Comparison of ENCODE assay signal across 8 cellular contexts in genomic region chr6:31834704-31835375, GRCh38. TPM values are rescaled to one million over a fixed set of nuclear protein-coding genes. Genes with fewer than 3 reads are reported as not detected.
A peak's percentile ranks its signal among the peaks of the same experiment; 100 is the strongest.
DNase-seq lines count a peak whose midpoint lies in the region; ATAC-seq and TF ChIP-seq lines count a peak whose summit lies in the region.

No MANE protein-coding gene starts in this region.

- peaks cover 11% of the 10 kb centered on the region for H3K79me1 ChIP-seq in mesendoderm (ENCODE audit: low read length)

- DNase-seq in DND-41 (peak; percentile 84), NCI-H69 (lab: John Stamatoyannopoulos, UW) (peak; percentile 91), mesendoderm (no peak)
- DNase-seq in activated CD8-positive, alpha-beta memory T cell treated with anti-CD3 and anti-CD28 coated beads for 1 hour (ENCODE audit: extremely low read depth in 1 of 2, low read depth in 1 of 2), result peak; percentile 60 to 69
- peak; percentile 68 to 83 (median 74) for DNase-seq in effector memory CD8-positive, alpha-beta T cell
- peak; percentile 73 for DNase-seq in stimulated activated CD8-positive, alpha-beta memory T cell treated with anti-CD3 and anti-CD28 coated beads, Interleukin-12 subunit alpha, Interleukin-12 subunit beta, amount 100 ng/mL, for 1 hour (ENCODE audit: low read depth)

- no peaks in the 10 kb centered on the region for H3K9me3 Mint-ChIP-seq in effector memory CD8-positive, alpha-beta T cell

- H2BK5ac ChIP-seq in mesendoderm (ENCODE audit: low read length), result peak overlapping the region; percentile 97

- peak overlapping the region; percentile 95 for H3K27ac ChIP-seq in DND-41 (ENCODE audit: low read length)
- H3K27ac ChIP-seq in mesendoderm (ENCODE audit: low read depth, low read length), result peak overlapping the region; percentile 91

- H3K56ac ChIP-seq in mesendoderm (ENCODE audit: low read length), result peak overlapping the region; percentile 100

- peak overlapping the region; percentile 99 to 100 for H3K27ac Mint-ChIP-seq in effector memory CD8-positive, alpha-beta T cell

- peaks cover 67% of the 10 kb centered on the region for H3K4me1 ChIP-seq in DND-41 (ENCODE audit: insufficient read depth, low read length)
- no peaks in the 10 kb centered on the region for H3K4me1 ChIP-seq in mesendoderm (ENCODE audit: control insufficient read depth, low read depth, low read length)

- H3K36me3 Mint-ChIP-seq in effector memory CD8-positive, alpha-beta T cell (ENCODE audit: insufficient read depth), result peaks cover 59% of the 10 kb centered on the region

- H3K9me3 ChIP-seq in DND-41 (ENCODE audit: insufficient read depth, low read length, severe bottlenecking), result no peaks in the 10 kb centered on the region

- peak overlapping the region; percentile 95 for H2AK5ac ChIP-seq in mesendoderm (ENCODE audit: low read length)

- peak overlapping the region; percentile 70 for H2AFZ ChIP-seq in DND-41 (ENCODE audit: low read depth, low read length)

- H3K4me1 Mint-ChIP-seq in effector memory CD8-positive, alpha-beta T cell (ENCODE audit: low read depth in 2 of 2), result peaks cover 31 to 42% of the 10 kb centered on the region in 2 donors

- peaks cover 85% of the 10 kb centered on the region for H3K79me2 ChIP-seq in DND-41 (ENCODE audit: insufficient read depth, low read length)
- peaks cover 55% of the 10 kb centered on the region for H3K79me2 ChIP-seq in mesendoderm (ENCODE audit: control insufficient read depth, insufficient read depth, low read length)

- peak overlapping the region; percentile 88 for H3K4me2 ChIP-seq in DND-41 (ENCODE audit: insufficient read depth, low read length)
- peak overlapping the region; percentile 80 for H3K4me2 ChIP-seq in mesendoderm (ENCODE audit: low read length)

- H3K27me3 ChIP-seq in DND-41 (ENCODE audit: insufficient read depth, low read length, poor library complexity) (no peaks in the 10 kb centered on the region), mesendoderm (ENCODE audit: insufficient read depth, low read length, poor library complexity) (no peaks in the 10 kb centered on the region)

- no peak overlapping the region for H2BK15ac ChIP-seq in mesendoderm (replicated peaks; ENCODE audit: low read depth)

- H3K36me3 ChIP-seq in DND-41 (ENCODE audit: insufficient read depth, low read length) (peaks cover 47% of the 10 kb centered on the region), mesendoderm (ENCODE audit: control insufficient read depth, insufficient read depth, low read length) (peaks cover 24% of the 10 kb centered on the region)

- peak overlapping the region; percentile 85 to 93 for H3K4me3 Mint-ChIP-seq in effector memory CD8-positive, alpha-beta T cell

- no peaks in the 10 kb centered on the region for H3K27me3 Mint-ChIP-seq in effector memory CD8-positive, alpha-beta T cell

- no peak for TF ChIP-seq CTCF in DND-41 (IDR thresholded peaks at IDR 0.05; ENCODE audit: borderline replicate concordance, extremely low read depth, low read length, poor library complexity, severe bottlenecking)

- no CpG with 5 or more reads among the region's 37 CpGs for WGBS in mesendoderm (ENCODE audit: extremely low coverage, insufficient coverage, low lambda C conversion rate)

- H3K4ac ChIP-seq in mesendoderm (ENCODE audit: low read depth, low read length), result peak overlapping the region; percentile 98

- H3K23ac ChIP-seq in mesendoderm (ENCODE audit: low read length), result peak overlapping the region; percentile 100

- ATAC-seq in DND-41 (ENCODE audit: insufficient read depth, low read depth), result peak; percentile 75
- peak; percentile 37 for ATAC-seq in HG02759 (IDR thresholded peaks at IDR 0.05; ENCODE audit: unreplicated experiment)
- peak; percentile 67 for ATAC-seq in effector memory CD8-positive, alpha-beta T cell (replicated peaks)
- no peak for ATAC-seq in HG03457 (IDR thresholded peaks at IDR 0.05; ENCODE audit: unreplicated experiment)

- H3K18ac ChIP-seq in mesendoderm (ENCODE audit: low read length), result peak overlapping the region; percentile 71

- H3K9ac ChIP-seq in DND-41 (ENCODE audit: low read depth, low read length), result peak overlapping the region; percentile 81
- H3K9ac ChIP-seq in mesendoderm (ENCODE audit: low read length), result peak overlapping the region; percentile 100

- H4K5ac ChIP-seq in mesendoderm (ENCODE audit: low read length), result peak overlapping the region; percentile 56

- H3K4me3 ChIP-seq in DND-41 (ENCODE audit: low read depth in 1 of 2, low read length in 2 of 2) (peak overlapping the region; percentile 86 to 92), mesendoderm (ENCODE audit: low read length) (peak overlapping the region; percentile 100)

- peak overlapping the region; percentile 30 for H2BK120ac ChIP-seq in mesendoderm (ENCODE audit: low read depth, low read length)

- peaks cover 40% of the 10 kb centered on the region for H4K20me1 ChIP-seq in DND-41 (ENCODE audit: insufficient read depth, low read length)

- H4K8ac ChIP-seq in mesendoderm (ENCODE audit: low read depth, low read length), result no peak overlapping the region

RNA-seq across cellular contexts. Expression of gene HSPA1B, which starts 7.3 kb away (rescaled TPM):
- polyA plus RNA-seq in mesendoderm (2013, experiment 1 of 2), result 23.9 TPM
- 22.5 TPM for polyA plus RNA-seq in mesendoderm (2013, experiment 2 of 2)

RNA-seq across cellular contexts. Expression of gene HSPA1A, which starts 19.5 kb away (rescaled TPM):
- 37.1 TPM for polyA plus RNA-seq in mesendoderm (2013, experiment 1 of 2)
- 40.9 TPM for polyA plus RNA-seq in mesendoderm (2013, experiment 2 of 2)

RNA-seq across cellular contexts. Expression of gene HSPA1L, which starts 19.8 kb away (rescaled TPM):
- polyA plus RNA-seq in mesendoderm (2013, experiment 1 of 2), result 0.83 TPM
- 0.98 TPM for polyA plus RNA-seq in mesendoderm (2013, experiment 2 of 2)

RNA-seq across cellular contexts. Expression of gene NEU1, which starts 27.8 kb away (rescaled TPM):
- 31.5 TPM for polyA plus RNA-seq in mesendoderm (2013, experiment 1 of 2)
- 31.9 TPM for polyA plus RNA-seq in mesendoderm (2013, experiment 2 of 2)

RNA-seq across cellular contexts. Expression of gene LSM2, which starts 28.1 kb away (rescaled TPM):
- polyA plus RNA-seq in mesendoderm (2013, experiment 1 of 2), result 153 TPM
- 155 TPM for polyA plus RNA-seq in mesendoderm (2013, experiment 2 of 2)
